ENCODE assay signal across 9 cellular contexts in genomic region chr15:34365073-34365825, GRCh38. TPM values are rescaled to one million over a fixed set of nuclear protein-coding genes. Genes with fewer than 3 reads are reported as not detected.
DNase-seq lines count a peak whose midpoint lies in the region; ATAC-seq and TF ChIP-seq lines count a peak whose summit lies in the region.
"Had no signal": no experiment of that assay in that cellular context is flagged by ENCODE, and none has a peak within 500 bp of the region (broad histone marks: within the 10 kb centered on the region; RNA-seq: fewer than 3 reads in every experiment).

No MANE protein-coding gene starts in this region.

- intact Hi-C loops in Caco-2 (cut with micrococcal nuclease; ENCODE audit: unreplicated experiment) (loop anchor here (5.0 kb wide), 1 partner anchor 263 kb away; the partner anchor contains the start of genes EMC7 and PGBD4), MCF 10A (cut with micrococcal nuclease) (no loop called here)

- H3K9me3 Mint-ChIP-seq in Caco-2 (ENCODE audit: unreplicated experiment) (no peaks in the 10 kb centered on the region), MCF 10A (ENCODE audit: unreplicated experiment) (no peaks in the 10 kb centered on the region)

- H3K4me3 ChIP-seq in Caco-2 (ENCODE audit: low read depth, low read length) (no peak overlapping the region), muscle layer of colon (ENCODE audit: low read depth in 1 of 2, low read length in 2 of 2) (peak overlapping the region in 1 of 2 donors; percentile 80)

- H3K36me3 Mint-ChIP-seq in Caco-2 (ENCODE audit: insufficient read depth, unreplicated experiment): peaks cover 17% of the 10 kb centered on the region
- peaks cover 22% of the 10 kb centered on the region for H3K36me3 Mint-ChIP-seq in MCF 10A (ENCODE audit: insufficient read depth, unreplicated experiment)

- peak overlapping the region; percentile 53 for H3K9ac ChIP-seq in muscle layer of colon (ENCODE audit: low read length)

- peak overlapping the region; percentile 60 for H3K27ac Mint-ChIP-seq in Caco-2 (ENCODE audit: unreplicated experiment)
- H3K27ac Mint-ChIP-seq in MCF 10A (ENCODE audit: low read depth, unreplicated experiment): peak overlapping the region; percentile 59

- CTCF ChIA-PET in Caco-2 (lab: Charles Lee): no interaction called here
- CTCF ChIA-PET in MCF 10A (lab: Yijun Ruan, JAX): interaction anchor here (0.6 to 3.4 kb wide), 6 partner anchors 11 to 211 kb away, joined by 3 to 24 read pairs (median 4); partner anchors contain the start of genes KATNBL1, NOP10 and NUTM1

- POLR2A ChIA-PET in Caco-2 (lab: Charles Lee): interaction anchor here (0.8 kb wide), 2 partner anchors 27 to 72 kb away, joined by 3 to 4 read pairs; partner anchors contain the start of gene GOLGA8A
- POLR2A ChIA-PET in MCF 10A (lab: Yijun Ruan, JAX): interaction anchor here (0.8 to 4.2 kb wide), 10 partner anchors 10 to 281 kb away, joined by 3 to 44 read pairs (median 16); partner anchors contain the start of genes EMC4, GOLGA8B, KATNBL1 and NOP10

- BruUV-seq in Caco-2 (replicated peaks; lab: Mats Ljungman, UMichigan): no TSS peak
- no TSS peak for BruUV-seq in MCF 10A (replicated peaks; lab: Mats Ljungman, UMichigan)

- H3K4me3 Mint-ChIP-seq in Caco-2 (ENCODE audit: unreplicated experiment) (peak overlapping the region; percentile 94), MCF 10A (ENCODE audit: unreplicated experiment) (peak overlapping the region; percentile 79)

- H3K27me3 Mint-ChIP-seq in Caco-2 (ENCODE audit: insufficient read depth, unreplicated experiment) (no peaks in the 10 kb centered on the region), MCF 10A (ENCODE audit: insufficient read depth, unreplicated experiment) (no peaks in the 10 kb centered on the region)

- H3K27ac ChIP-seq in KOPT-K1 (ENCODE audit: low read depth, low read length, poor library complexity, severe bottlenecking) (peak overlapping the region; percentile 90), muscle layer of colon (ENCODE audit: low read depth, low read length) (no peak overlapping the region)

- H3K4me1 ChIP-seq in Caco-2 (peaks cover 13% of the 10 kb centered on the region), muscle layer of colon (ENCODE audit: insufficient read depth, low read length) (peaks cover 18% of the 10 kb centered on the region)

- no peaks in the 10 kb centered on the region for H3K9me3 ChIP-seq in Caco-2
- no peaks in the 10 kb centered on the region for H3K9me3 ChIP-seq in KOPT-K1 (ENCODE audit: insufficient read depth, low read length, poor library complexity, severe bottlenecking)
- H3K9me3 ChIP-seq in muscle layer of colon (ENCODE audit: low read length): no peaks in the 10 kb centered on the region

- ATAC-seq in GM18870 (IDR thresholded peaks at IDR 0.05; ENCODE audit: unreplicated experiment) (no peak), HG03460 (IDR thresholded peaks at IDR 0.05; ENCODE audit: unreplicated experiment) (no peak)

- H3K27me3 ChIP-seq in Caco-2 (replicated peaks; ENCODE audit: control insufficient read depth, insufficient read depth, low read length) (no peaks in the 10 kb centered on the region), muscle layer of colon (ENCODE audit: control insufficient read depth in 1 of 2, insufficient read depth in 2 of 2, low read length in 2 of 2) (no peaks in the 10 kb centered on the region)

- H3K36me3 ChIP-seq in Caco-2 (ENCODE audit: control insufficient read depth, insufficient read depth, low read length) (no peaks in the 10 kb centered on the region), KOPT-K1 (ENCODE audit: insufficient read depth, low read length) (peaks cover 40% of the 10 kb centered on the region), muscle layer of colon (ENCODE audit: insufficient read depth, low read length) (peaks cover 12% of the 10 kb centered on the region)

- H3K4me1 Mint-ChIP-seq in Caco-2 (ENCODE audit: low read depth, unreplicated experiment): peaks cover 10% of the 10 kb centered on the region
- peaks cover 20% of the 10 kb centered on the region for H3K4me1 Mint-ChIP-seq in MCF 10A (ENCODE audit: insufficient read depth, unreplicated experiment)

- TF ChIP-seq CTCF in Caco-2 (IDR thresholded peaks at IDR 0.05; ENCODE audit: insufficient read depth in 1 of 2, low read depth in 1 of 2, low read length in 1 of 2, severe bottlenecking in 1 of 2, unreplicated experiment in 1 of 2) (no peak), MCF 10A (IDR thresholded peaks at IDR 0.05; ENCODE audit: unreplicated experiment) (no peak)

- no peak for DNase-seq in Caco-2
- DNase-seq in MCF 10A (ENCODE audit: unreplicated experiment): no peak
- DNase-seq in DMS53 treated with DMSO at 0.1 percent for 48 hours (lab: John Stamatoyannopoulos, UW; ENCODE audit: unreplicated experiment): no peak
- no peak for DNase-seq in NCI-H2029 (lab: John Stamatoyannopoulos, UW)

RNA-seq across cellular contexts. Expression of gene LPCAT4, which starts 1.7 kb away (rescaled TPM):
- total RNA-seq in Caco-2 (2022): 35.3 and 37.9 TPM in 2 replicates
- 17.0 and 17.4 TPM in 2 replicates for total RNA-seq in MCF 10A (2022)

RNA-seq across cellular contexts. Expression of gene NUTM1, which starts 22.1 kb away (rescaled TPM):
- total RNA-seq in Caco-2 (2022) (not detected in 2 replicates), MCF 10A (2022) (not detected in 2 replicates)
- total RNA-seq: kidney epithelial cell had no signal

RNA-seq across cellular contexts. Expression of gene NOP10, which starts 22.3 kb away (rescaled TPM):
- 171 and 175 TPM in 2 replicates for total RNA-seq in Caco-2 (2022)
- 168 and 187 TPM in 2 replicates for total RNA-seq in MCF 10A (2022)

RNA-seq across cellular contexts. Expression of gene SLC12A6, which starts 27.7 kb away (rescaled TPM):
- total RNA-seq in Caco-2 (2022) (8.9 and 12.6 TPM in 2 replicates), MCF 10A (2022) (11.7 and 15.3 TPM in 2 replicates)
